Comparison of ENCODE assay signal across 1 cellular context in genomic region chr14:100405752-100406455, GRCh38.
TF ChIP-seq lines count a peak whose summit lies in the region.

No MANE protein-coding gene starts in this region.

TF ChIP-seq in SK-N-SH treated with all-trans-retinoic acid at 6 μM for 48 hours, 23 proteins besides CTCF, POLR2A, EP300 and RAD21 (continued from another document):
- TF ChIP-seq POU6F1 (CRISPR knock-in tag; IDR thresholded peaks at IDR 0.05; ENCODE audit: borderline replicate concordance, low read depth) (no peak), PATZ1 (CRISPR knock-in tag; IDR thresholded peaks at IDR 0.05; ENCODE audit: borderline replicate concordance) (no peak), ZNF565 (CRISPR knock-in tag; conservative IDR thresholded peaks at IDR 0.05; ENCODE audit: low read depth) (no peak), ESRRG (CRISPR knock-in tag; IDR thresholded peaks at IDR 0.05) (no peak)
